In genomic region chr3:17158941-17159682, GRCh38 we compare ENCODE assay signal across 15 cellular contexts.
DNase-seq lines count a peak whose midpoint lies in the region; ATAC-seq and TF ChIP-seq lines count a peak whose summit lies in the region.
"Had no signal": no experiment of that assay in that cellular context is flagged by ENCODE, and none has a peak within 500 bp of the region (broad histone marks: within the 10 kb centered on the region; RNA-seq: fewer than 3 reads in every experiment).

No MANE protein-coding gene starts in this region.

- H3K9me3 ChIP-seq in adrenal gland (replicated peaks in 1 of 3): no peaks in the 10 kb centered on the region
- H3K9me3 ChIP-seq: right lobe of liver had no signal

- H3K27ac ChIP-seq in adrenal gland: peak overlapping the region in 2 of 5 donors; percentile 19 to 46
- H3K27ac ChIP-seq: BLaER1, right lobe of liver had no signal

- intact Hi-C loops in adrenal gland (cut with DNase I) (no loop called here), left ventricle myocardium superior (cut with micrococcal nuclease) (no loop called here)

- ATAC-seq in left ventricle myocardium superior (peak; percentile 90), GM21786 (IDR thresholded peaks at IDR 0.05; ENCODE audit: unreplicated experiment) (no peak)
- ATAC-seq: right lobe of liver had no signal

- no peak for TF ChIP-seq POLR2A in adrenal gland (IDR thresholded peaks at IDR 0.05)

- DNase-seq in stimulated activated CD4-positive, alpha-beta T cell treated with anti-CD3 and anti-CD28 coated beads, Interleukin-1b, Interleukin-23, amount 100 ng/mL, for 48 hours: peak; percentile 41
- no peak for DNase-seq in stimulated activated CD4-positive, alpha-beta T cell treated with anti-CD3 and anti-CD28 coated beads, Interleukin-4, amount 100 ng/mL, for 24 hours
- DNase-seq in adrenal gland: peak in 6 of 7 donors; percentile 34 to 59 (median 48)
- peak; percentile 73 for DNase-seq in left ventricle myocardium superior
- no peak for DNase-seq in globus pallidus (ENCODE audit: low spot score)
- no peak for DNase-seq in NCI-H1930 (lab: John Stamatoyannopoulos, UW)
- DNase-seq in GF-D8 (lab: John Stamatoyannopoulos, UW): no peak
- DNase-seq: effector memory CD4-positive, alpha-beta T cell; kidney glomerular epithelial cell; naive B cell; NCI-H2171 treated with DMSO at 0.1 percent for 48 hours; right lobe of liver; T-helper 1 cell had no signal

- peaks cover 0 to 12% of the 10 kb centered on the region in 2 donors for H3K36me3 ChIP-seq in adrenal gland (replicated peaks in 1 of 2)

- H3K4me3 ChIP-seq in adrenal gland: no peak overlapping the region
- H3K4me3 ChIP-seq: BLaER1, right lobe of liver had no signal

- H3K27me3 ChIP-seq in adrenal gland: no peaks in the 10 kb centered on the region
- H3K27me3 ChIP-seq: BLaER1, right lobe of liver had no signal

- 64 to 88% (median 78%) methylated on average over 7 to 8 of the region's 8 CpGs for WGBS in adrenal gland, 4 donors

- TF ChIP-seq CTCF in adrenal gland (IDR thresholded peaks at IDR 0.05): no peak

- H3K4me1 ChIP-seq in adrenal gland (replicated peaks in 1 of 2): peaks cover 0 to 12% of the 10 kb centered on the region in 2 donors
- H3K4me1 ChIP-seq: right lobe of liver had no signal

Comparison
In these comparisons a context has a peak if more than half of its experiments do, and no peak if none do; other contexts are left out.
1. DNase-seq: peak in stimulated activated CD4-positive, alpha-beta T cell treated with anti-CD3 and anti-CD28 coated beads, Interleukin-1b, Interleukin-23, amount 100 ng/mL, for 48 hours (single experiment), adrenal gland (6 of 7) and left ventricle myocardium superior (single experiment); none in stimulated activated CD4-positive, alpha-beta T cell treated with anti-CD3 and anti-CD28 coated beads, Interleukin-4, amount 100 ng/mL, for 24 hours (single experiment), globus pallidus (single experiment), NCI-H1930 (0 of 2) and GF-D8 (single experiment).